ENCODE assay signal across 9 cellular contexts in genomic region chr14:46490150-46490769, GRCh38.
DNase-seq lines count a peak whose midpoint lies in the region; ATAC-seq, FAIRE-seq and TF ChIP-seq lines count a peak whose summit lies in the region.
"Had no signal": no experiment of that assay in that cellular context is flagged by ENCODE, and none has a peak within 500 bp of the region (broad histone marks: within the 10 kb centered on the region; RNA-seq: fewer than 3 reads in every experiment).

No MANE protein-coding gene starts in this region.

- H3K27me3 ChIP-seq in SU-DHL-6 (ENCODE audit: low read length) = no peaks in the 10 kb centered on the region
- H3K27me3 ChIP-seq in heart left ventricle = no peaks in the 10 kb centered on the region

- peaks cover 5% of the 10 kb centered on the region for H3K9me3 Mint-ChIP-seq in stimulated activated memory B cell treated with anti-CD40 and anti-IgM and Interleukin-4, amounts not matched to agents 10 μg/mL and 1 μg/mL and 100 μg/mL, for 72 hours
- H3K9me3 Mint-ChIP-seq: dendritic cell treated with granulocyte-macrophage colony-stimulating factor and Interleukin-4, amounts not matched to agents 40 ng/mL and 50 ng/mL, for 4 days had no signal

- 71 to 78% (median 76%) methylated on average over 2 of the region's 2 CpGs for WGBS in heart left ventricle, 4 donors

- intact Hi-C loops in heart left ventricle (cut with DNase I) = no loop called here

- H3K27ac ChIP-seq in SU-DHL-6 (ENCODE audit: low read depth, low read length) (no peak overlapping the region), heart left ventricle (no peak overlapping the region)

- H3K9ac ChIP-seq in SU-DHL-6 (ENCODE audit: low read length) = no peak overlapping the region

- H3K36me3 ChIP-seq in SU-DHL-6 (ENCODE audit: low read length) (no peaks in the 10 kb centered on the region), heart left ventricle (no peaks in the 10 kb centered on the region)

- no peaks in the 10 kb centered on the region for H3K4me1 ChIP-seq in heart left ventricle

- no peak overlapping the region for H3K4me3 Mint-ChIP-seq in stimulated activated memory B cell treated with anti-CD40 and anti-IgM and Interleukin-4, amounts not matched to agents 10 μg/mL and 1 μg/mL and 100 μg/mL, for 72 hours
- H3K4me3 Mint-ChIP-seq: dendritic cell treated with granulocyte-macrophage colony-stimulating factor and Interleukin-4, amounts not matched to agents 40 ng/mL and 50 ng/mL, for 4 days had no signal

- no peaks in the 10 kb centered on the region for H3K27me3 Mint-ChIP-seq in stimulated activated memory B cell treated with anti-CD40 and anti-IgM and Interleukin-4, amounts not matched to agents 10 μg/mL and 1 μg/mL and 100 μg/mL, for 72 hours
- H3K27me3 Mint-ChIP-seq: dendritic cell treated with granulocyte-macrophage colony-stimulating factor and Interleukin-4, amounts not matched to agents 40 ng/mL and 50 ng/mL, for 4 days had no signal

- no peaks in the 10 kb centered on the region for H3F3A ChIP-seq in SU-DHL-6 (ENCODE audit: insufficient read depth)

- H3K4me3 ChIP-seq in SU-DHL-6 (ENCODE audit: insufficient read depth, low read length, poor library complexity, severe bottlenecking) (peak overlapping the region; percentile 49), heart left ventricle (no peak overlapping the region)

- no peaks in the 10 kb centered on the region for H4K20me1 ChIP-seq in SU-DHL-6 (ENCODE audit: low read depth, low read length)

- peak overlapping the region; percentile 52 for H2AFZ ChIP-seq in SU-DHL-6 (ENCODE audit: low read depth, low read length, severe bottlenecking)

- peak; percentile 94 for ATAC-seq in GM19463 (IDR thresholded peaks at IDR 0.05; ENCODE audit: unreplicated experiment)
- peak; percentile 100 for ATAC-seq in HG03432 (IDR thresholded peaks at IDR 0.05; ENCODE audit: unreplicated experiment)
- ATAC-seq in stimulated activated memory B cell treated with anti-CD40 and anti-IgM and Interleukin-4, amounts not matched to agents 10 μg/mL and 1 μg/mL and 100 μg/mL, for 72 hours = peak; percentile 36
- ATAC-seq in heart left ventricle = no peak

- no peaks in the 10 kb centered on the region for H3K79me2 ChIP-seq in SU-DHL-6 (ENCODE audit: insufficient read depth, low read length)

- TF ChIP-seq CTCF in SU-DHL-6 (IDR thresholded peaks at IDR 0.05; ENCODE audit: insufficient read depth, low read length, poor library complexity, severe bottlenecking) (peak; percentile 81), heart left ventricle (IDR thresholded peaks at IDR 0.05) (no peak)

- peak overlapping the region; percentile 68 for H3K4me2 ChIP-seq in SU-DHL-6 (ENCODE audit: low read depth, low read length, poor library complexity, severe bottlenecking)

- no peaks in the 10 kb centered on the region for H3K9me3 ChIP-seq in SU-DHL-6 (ENCODE audit: insufficient read depth, low read length)
- H3K9me3 ChIP-seq in heart left ventricle = peaks cover 0 to 5% (median 0%) of the 10 kb centered on the region in 12 donors

- H3K27ac Mint-ChIP-seq in stimulated activated memory B cell treated with anti-CD40 and anti-IgM and Interleukin-4, amounts not matched to agents 10 μg/mL and 1 μg/mL and 100 μg/mL, for 72 hours = no peak overlapping the region
- H3K27ac Mint-ChIP-seq: dendritic cell treated with granulocyte-macrophage colony-stimulating factor and Interleukin-4, amounts not matched to agents 40 ng/mL and 50 ng/mL, for 4 days had no signal

- no peaks in the 10 kb centered on the region for H3K4me1 Mint-ChIP-seq in stimulated activated memory B cell treated with anti-CD40 and anti-IgM and Interleukin-4, amounts not matched to agents 10 μg/mL and 1 μg/mL and 100 μg/mL, for 72 hours

- no peaks in the 10 kb centered on the region for H3K36me3 Mint-ChIP-seq in stimulated activated memory B cell treated with anti-CD40 and anti-IgM and Interleukin-4, amounts not matched to agents 10 μg/mL and 1 μg/mL and 100 μg/mL, for 72 hours

- peak; percentile 63 for DNase-seq in DMS53 (lab: John Stamatoyannopoulos, UW)
- no peak for DNase-seq in RCC 7860 (ENCODE audit: low spot score)
- no peak for DNase-seq in heart left ventricle
- no peak for DNase-seq in inferior parietal cortex (ENCODE audit: extremely low spot score)

- TF ChIP-seq POLR2A in heart left ventricle (IDR thresholded peaks at IDR 0.05) = no peak

- FAIRE-seq in RCC 7860 (lab: Jason Lieb, UNC) = no peak

- H3K9me2 ChIP-seq in SU-DHL-6 (replicated peaks; ENCODE audit: insufficient read depth, low read length) = no peaks in the 10 kb centered on the region

Comparison
In these comparisons a context has a peak if more than half of its experiments do, and no peak if none do; other contexts are left out.
1. ATAC-seq: peak in GM19463 (single experiment), HG03432 (single experiment) and stimulated activated memory B cell treated with anti-CD40 and anti-IgM and Interleukin-4, amounts not matched to agents 10 μg/mL and 1 μg/mL and 100 μg/mL, for 72 hours (single experiment); none in heart left ventricle (0 of 4).